Comparison of ENCODE assay signal across 8 cellular contexts in the genomic region with DNA sequence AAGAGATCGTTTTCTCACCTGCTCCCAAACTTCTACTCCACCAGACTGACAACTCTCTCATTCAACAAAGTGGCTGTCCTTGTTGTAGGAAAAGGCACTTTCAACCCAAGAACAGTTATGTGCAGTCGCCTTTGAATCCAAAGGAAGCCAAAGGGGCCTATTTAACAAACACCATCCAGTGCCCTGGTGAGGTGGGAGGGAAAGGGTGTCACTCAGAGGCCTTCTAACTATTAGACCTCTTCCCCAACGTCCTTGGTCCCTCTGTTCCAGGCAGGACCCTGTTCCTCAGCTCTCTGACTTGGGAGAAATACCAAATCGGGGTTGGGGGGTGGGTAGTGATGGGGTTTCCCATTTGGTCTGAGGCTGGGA. TPM values are rescaled to one million over a fixed set of nuclear protein-coding genes. Genes with fewer than 3 reads are reported as not detected.
DNase-seq lines count a peak whose midpoint lies in the region; ATAC-seq, FAIRE-seq and TF ChIP-seq lines count a peak whose summit lies in the region.

No MANE protein-coding gene starts in this region.

- no peak overlapping the region for H2AK5ac ChIP-seq in H1 (ENCODE audit: low read depth, low read length)

- H3K14ac ChIP-seq in H1 (ENCODE audit: insufficient read length) = no peak overlapping the region

- FAIRE-seq in H1 (lab: Jason Lieb, UNC) = no peak

- no peak for DNase-seq in Calu3
- peak; percentile 42 for DNase-seq in NCI-H69 (lab: John Stamatoyannopoulos, UW)
- no peak for DNase-seq in H1 (ENCODE audit: low read depth in 1 of 2, low spot score in 2 of 2)
- DNase-seq in ovary = no peak
- no peak for DNase-seq in NCI-H187 treated with DMSO at 0.1 percent for 48 hours (lab: John Stamatoyannopoulos, UW)
- DNase-seq in NCI-H2171 treated with DMSO at 0.1 percent for 48 hours (lab: John Stamatoyannopoulos, UW) = no peak

- no peaks in the 10 kb centered on the region for H3K27me3 Mint-ChIP-seq in Calu3 (ENCODE audit: unreplicated experiment)

- no peak overlapping the region for H3K56ac ChIP-seq in H1 (replicated peaks; ENCODE audit: insufficient read length, low read depth, low read length)

- no peak overlapping the region for H3K23ac ChIP-seq in H1 (ENCODE audit: insufficient read length)

- H3K27me3 ChIP-seq in H1 (replicated peaks in 1 of 4; ENCODE audit: control insufficient read depth in 3 of 4, extremely low read depth in 1 of 4, insufficient read depth in 3 of 4, low read length in 3 of 4) (no peaks in the 10 kb centered on the region), ovary (no peaks in the 10 kb centered on the region)

- no peaks in the 10 kb centered on the region for H3K9me3 Mint-ChIP-seq in Calu3 (ENCODE audit: low read depth, unreplicated experiment)

- peaks cover 40% of the 10 kb centered on the region for H3K36me3 Mint-ChIP-seq in Calu3 (ENCODE audit: insufficient read depth, unreplicated experiment)

- no peak overlapping the region for H2BK5ac ChIP-seq in H1 (ENCODE audit: low read depth, low read length)

- H3K4me3 ChIP-seq in H1 (ENCODE audit: extremely low read depth in 1 of 4, insufficient read depth in 2 of 4, low read depth in 3 of 4, low read length in 4 of 4) = peak overlapping the region; percentile 76 to 99 (median 90)
- H3K4me3 ChIP-seq in ovary = peak overlapping the region; percentile 80

- no peak for ATAC-seq in HG02970 (IDR thresholded peaks at IDR 0.05; ENCODE audit: low FRiP score, unreplicated experiment)
- ATAC-seq in HG03565 (IDR thresholded peaks at IDR 0.05; ENCODE audit: unreplicated experiment) = no peak

- H4K91ac ChIP-seq in H1 (replicated peaks; ENCODE audit: insufficient read length, low read length) = no peak overlapping the region

- H3K4me2 ChIP-seq in H1 (ENCODE audit: insufficient read depth in 1 of 2, low read depth in 2 of 2, low read length in 2 of 2) = peak overlapping the region; percentile 86 to 96

- POLR2A ChIA-PET in H1 (lab: Charles Lee; ENCODE audit: partially characterized antibody) = interaction anchor here (0.6 to 2.3 kb wide), 9 partner anchors 8 to 557 kb away, joined by 3 to 9 read pairs (median 3); partner anchors contain the start of genes SLC38A6 and TRMT5

- H3K4ac ChIP-seq in H1 (replicated peaks; ENCODE audit: insufficient read length, low read depth, low read length) = no peak overlapping the region

- no peak for TF ChIP-seq RAD21 in H1 (IDR thresholded peaks at IDR 0.05 in 1 of 2, conservative IDR thresholded peaks at IDR 0.05 in 1 of 2; ENCODE audit: low read depth in 2 of 2, low read length in 2 of 2)

- BruUV-seq in Calu3 (replicated peaks; lab: Mats Ljungman, UMichigan) = no TSS peak

- no peak overlapping the region for H2AFZ ChIP-seq in H1 (ENCODE audit: low read length)

- H4K8ac ChIP-seq in H1 (ENCODE audit: extremely low read depth, insufficient read depth, low read length) = peak overlapping the region; percentile 51; the same call in 1 of the 2 replicates

- no peak; a peak in 1 of 3 replicates for TF ChIP-seq POLR2A in H1 (IDR thresholded peaks at IDR 0.05; ENCODE audit: control extremely low read depth in 1 of 2, low read depth in 2 of 2, low read length in 2 of 2)
- no peak for TF ChIP-seq POLR2A in ovary (IDR thresholded peaks at IDR 0.05)

- H3K23me2 ChIP-seq in H1 (ENCODE audit: low read depth, low read length) = peaks cover 13% of the 10 kb centered on the region; the same call in 1 of the 2 replicates

- no peak overlapping the region for H2BK120ac ChIP-seq in H1 (replicated peaks; ENCODE audit: low read depth, low read length)

- H3K79me1 ChIP-seq in H1 (ENCODE audit: low read depth, low read length) = peaks cover 13% of the 10 kb centered on the region

- 20% methylated on average over 4 of the region's 4 CpGs; no CpG with 5 or more reads in 1 of the 2 experiments for WGBS in H1 (ENCODE audit: extremely low coverage in 1 of 2, insufficient coverage in 1 of 2, insufficient read length in 1 of 2, insufficient replicate concordance in 2 of 2, low coverage in 1 of 2, low lambda C conversion rate in 2 of 2, missing lambda C conversion rate in 1 of 2), 2 experiments
- WGBS in ovary, 3 donors = 60 to 67% (median 64%) methylated on average over 4 of the region's 4 CpGs

- H2BK15ac ChIP-seq in H1 (ENCODE audit: low read length) = no peak overlapping the region

- H4K5ac ChIP-seq in H1 (ENCODE audit: insufficient read length, low read depth, low read length) = no peak overlapping the region

- intact Hi-C loops in Calu3 (cut with micrococcal nuclease; ENCODE audit: unreplicated experiment) (loop anchor here (5.0 kb wide), 6 partner anchors 41 to 531 kb away; no protein-coding TSS in a partner anchor), ovary (cut with DNase I) (loop anchor here in 2 of 4 donors (10.0 kb wide), 3 partner anchors 144 to 534 kb away; partner anchors contain the start of genes SLC38A6 (in 2 of the 2) and TRMT5 (in 2 of the 2))

- TF ChIP-seq CTCF in Calu3 (IDR thresholded peaks at IDR 0.05; ENCODE audit: unreplicated experiment) = no peak
- no peak for TF ChIP-seq CTCF in H1 (IDR thresholded peaks at IDR 0.05; ENCODE audit: control extremely low read depth in 1 of 3, insufficient read depth in 1 of 3, low read depth in 1 of 3, low read length in 3 of 3)
- TF ChIP-seq CTCF in ovary (IDR thresholded peaks at IDR 0.05) = no peak

- no peak overlapping the region for H2BK12ac ChIP-seq in H1 (ENCODE audit: low read depth, low read length)

- H3K27ac Mint-ChIP-seq in Calu3 (ENCODE audit: unreplicated experiment) = peak overlapping the region; percentile 36

- H3K4me1 ChIP-seq in H1 (replicated peaks in 1 of 4; ENCODE audit: control insufficient read depth in 3 of 4, insufficient read depth in 4 of 4, low read length in 3 of 4) = peaks cover 2 to 7% (median 5%) of the 10 kb centered on the region in 4 experiments; a peak in 6 of 7 replicates
- no peaks in the 10 kb centered on the region for H3K4me1 ChIP-seq in ovary (ENCODE audit: insufficient read depth)

- peaks cover 11% of the 10 kb centered on the region for H3K4me1 Mint-ChIP-seq in Calu3 (ENCODE audit: low read depth, unreplicated experiment)

- H3K27ac ChIP-seq in H1 (ENCODE audit: low read depth, low read length) (no peak overlapping the region), ovary (no peak overlapping the region)

- CTCF ChIA-PET in Calu3 (lab: Charles Lee) = interaction anchor here (0.6 to 0.8 kb wide), 3 partner anchors 42 to 149 kb away, joined by 3 to 4 read pairs (median 4); no protein-coding TSS in a partner anchor
- CTCF ChIA-PET in H1 (lab: Charles Lee; ENCODE audit: partially characterized antibody) = interaction anchor here (1.2 to 1.6 kb wide), 3 partner anchors 17 to 96 kb away, joined by 3 to 5 read pairs (median 4); no protein-coding TSS in a partner anchor

- H3K18ac ChIP-seq in H1 (ENCODE audit: extremely low read depth, low read length) = peak overlapping the region; percentile 56

- H2BK20ac ChIP-seq in H1 (ENCODE audit: low read length) = no peak overlapping the region

- peak overlapping the region in 1 of 4 experiments; percentile 16; a peak in 3 of 7 replicates for H3K9ac ChIP-seq in H1 (replicated peaks in 1 of 4; ENCODE audit: extremely low read depth in 1 of 4, low read depth in 3 of 4, low read length in 3 of 4)

- H4K20me1 ChIP-seq in H1 (replicated peaks in 1 of 2; ENCODE audit: control insufficient read depth in 1 of 2, insufficient read depth in 2 of 2, low read length in 2 of 2) = peaks cover 16% of the 10 kb centered on the region in 2 experiments

- no peak for TF ChIP-seq EP300 in H1 (IDR thresholded peaks at IDR 0.05; ENCODE audit: borderline replicate concordance in 1 of 2, low read depth in 2 of 2, low read length in 2 of 2)
- no peak for TF ChIP-seq EP300 in ovary (IDR thresholded peaks at IDR 0.05)

- H3K4me3 Mint-ChIP-seq in Calu3 (ENCODE audit: low read depth, unreplicated experiment) = peak overlapping the region; percentile 92

- H3K9me3 ChIP-seq in H1 (ENCODE audit: insufficient read depth in 2 of 2, low read depth in 1 of 2, low read length in 1 of 2) = no peaks in the 10 kb centered on the region
- no peaks in the 10 kb centered on the region for H3K9me3 ChIP-seq in ovary

- H3K36me3 ChIP-seq in H1 (ENCODE audit: control insufficient read depth in 2 of 4, insufficient read depth in 4 of 4, low read length in 3 of 4) (peaks cover 7 to 37% (median 17%) of the 10 kb centered on the region in 4 experiments), ovary (no peaks in the 10 kb centered on the region)

- peaks cover 7 to 59% of the 10 kb centered on the region in 2 experiments for H3K79me2 ChIP-seq in H1 (ENCODE audit: control insufficient read depth in 1 of 2, insufficient read depth in 2 of 2, low read length in 2 of 2)

TF ChIP-seq in H1, 55 proteins besides CTCF, POLR2A, EP300 and RAD21 (continues in another document):
- TF ChIP-seq RNF2 (IDR thresholded peaks at IDR 0.05; ENCODE audit: borderline replicate concordance, low read depth, low read length, missing control alignments, poor library complexity, severe bottlenecking) (no peak), SP2 (IDR thresholded peaks at IDR 0.05; ENCODE audit: low read length) (no peak), CBX8 (IDR thresholded peaks at IDR 0.05; ENCODE audit: borderline replicate concordance, low read depth, low read length) (no peak), SUZ12 (IDR thresholded peaks at IDR 0.05; ENCODE audit: low read length) (no peak)

RNA-seq across cellular contexts. Expression of gene SIX4, which starts 3.2 kb away (rescaled TPM):
- total RNA-seq in Calu3 (2022) (20.9 and 22.8 TPM in 2 replicates), ovary (10 to 100 TPM in 1 of 7 donors, 1 to 10 TPM in 6; 3.5 to 11.1 (median 7.7) TPM)
- total RNA-seq in H1 (2021; fragmentation: NEBNext Ultra II Directional; extraction: Animal tissue kit (Norgen Biotek cat#: 25700)) = 37.7 and 38.9 TPM in 2 replicates
- polyA plus RNA-seq in H1 (2011; rRNA removed) (9.0 and 9.6 TPM in 2 replicates), ovary (1 to 10 TPM; 1.2 to 1.3 TPM)
- polyA plus RNA-seq in H1 (2011; cell fraction: cytosol; rRNA removed) = 8.9 TPM
- polyA plus RNA-seq in H1 (2011; cell fraction: nucleus; rRNA removed) = 14.0 TPM
- polyA plus RNA-seq in H1 (2012, experiment 1 of 2) = 11.6 to 17.5 TPM (median 13.5 TPM) in 4 replicates
- 2.0 TPM for polyA plus RNA-seq in H1 (2012, experiment 2 of 2)
- 14.5 TPM for polyA plus RNA-seq in H1 (2013, experiment 1 of 2)
- 13.8 TPM for polyA plus RNA-seq in H1 (2013, experiment 2 of 2)
- 37.2 and 40.3 TPM in 2 replicates for polyA minus RNA-seq in H1 (2011; rRNA and poly(A)+ RNA removed)
- polyA minus RNA-seq in H1 (2011; cell fraction: cytosol; rRNA and poly(A)+ RNA removed) = 20.2 TPM
- polyA minus RNA-seq in H1 (2011; cell fraction: nucleus; rRNA and poly(A)+ RNA removed) = 18.5 TPM

RNA-seq across cellular contexts. Expression of gene MNAT1, which starts 13.6 kb away (rescaled TPM):
- 44.6 and 48.0 TPM in 2 replicates for total RNA-seq in Calu3 (2022)
- 52.0 and 52.1 TPM in 2 replicates for total RNA-seq in H1 (2021; fragmentation: NEBNext Ultra II Directional; extraction: Animal tissue kit (Norgen Biotek cat#: 25700))
- 19.1 and 34.7 TPM in 2 replicates for polyA plus RNA-seq in H1 (2011; rRNA removed)
- polyA plus RNA-seq in H1 (2011; cell fraction: cytosol; rRNA removed) = 30.4 TPM
- 15.5 TPM for polyA plus RNA-seq in H1 (2011; cell fraction: nucleus; rRNA removed)
- 28.1 to 35.5 TPM (median 31.2 TPM) in 4 replicates for polyA plus RNA-seq in H1 (2012, experiment 1 of 2)
- 2.4 TPM for polyA plus RNA-seq in H1 (2012, experiment 2 of 2)
- polyA plus RNA-seq in H1 (2013, experiment 1 of 2) = 49.7 TPM
- polyA plus RNA-seq in H1 (2013, experiment 2 of 2) = 51.1 TPM
- polyA minus RNA-seq in H1 (2011; rRNA and poly(A)+ RNA removed) = 35.8 and 47.3 TPM in 2 replicates
- polyA minus RNA-seq in H1 (2011; cell fraction: cytosol; rRNA and poly(A)+ RNA removed) = 16.8 TPM
- 60.9 TPM for polyA minus RNA-seq in H1 (2011; cell fraction: nucleus; rRNA and poly(A)+ RNA removed)
- total RNA-seq in ovary = 10 to 100 TPM; 28.7 to 59.4 (median 44.8) TPM
- 10 to 100 TPM; 23.0 to 24.0 TPM for polyA plus RNA-seq in ovary
